ENCODE assay signal across 18 cellular contexts in genomic region chr14:69620981-69621380, GRCh38. TPM values are rescaled to one million over a fixed set of nuclear protein-coding genes. Genes with fewer than 3 reads are reported as not detected.
A peak's percentile ranks its signal among the peaks of the same experiment; 100 is the strongest.
DNase-seq lines count a peak whose midpoint lies in the region; ATAC-seq and TF ChIP-seq lines count a peak whose summit lies in the region.
"Had no signal": no experiment of that assay in that cellular context is flagged by ENCODE, and none has a peak within 500 bp of the region (broad histone marks: within the 10 kb centered on the region; RNA-seq: fewer than 3 reads in every experiment).

No MANE protein-coding gene starts in this region.

- H3K4ac ChIP-seq in trophoblast cell (ENCODE audit: low read depth, low read length) = no peak overlapping the region

- no peak for TF ChIP-seq POLR2A in body of pancreas (IDR thresholded peaks at IDR 0.05)

- H3K27me3 Mint-ChIP-seq in T-helper 2 cell treated with Interferon-gamma antibody and Interleukin-4, amounts not matched to agents 5 μg/mL and 100 μg/mL, for 36 hours (ENCODE audit: low read depth) = no peaks in the 10 kb centered on the region
- H3K27me3 Mint-ChIP-seq in IgD-negative memory B cell (no peaks in the 10 kb centered on the region), nephron (ENCODE audit: low read depth) (no peaks in the 10 kb centered on the region)

- H3K4me1 ChIP-seq in body of pancreas (peaks cover 89% of the 10 kb centered on the region), trophoblast cell (ENCODE audit: control insufficient read depth in 1 of 2, insufficient read depth in 2 of 2, low read length in 2 of 2) (peaks cover 7 to 9% of the 10 kb centered on the region in 2 experiments)

- H3K79me1 ChIP-seq in trophoblast cell (ENCODE audit: low read length) = peaks cover 2% of the 10 kb centered on the region

- no peak for TF ChIP-seq CTCF in body of pancreas (IDR thresholded peaks at IDR 0.05)
- no peak for TF ChIP-seq CTCF in nephron (IDR thresholded peaks at IDR 0.05; ENCODE audit: unreplicated experiment in 3 of 3)

- H3K36me3 Mint-ChIP-seq in T-helper 2 cell treated with Interferon-gamma antibody and Interleukin-4, amounts not matched to agents 5 μg/mL and 100 μg/mL, for 36 hours (ENCODE audit: low read depth) = peaks cover 27% of the 10 kb centered on the region
- H3K36me3 Mint-ChIP-seq in IgD-negative memory B cell (peaks cover 4% of the 10 kb centered on the region), nephron (ENCODE audit: low read depth) (no peaks in the 10 kb centered on the region)

- H2AK5ac ChIP-seq in trophoblast cell (ENCODE audit: low read length) = no peak overlapping the region

- DNase-seq in T-helper 2 cell treated with Interferon-gamma antibody and Interleukin-4, amounts not matched to agents 5 μg/mL and 100 μg/mL, for 36 hours (ENCODE audit: low spot score) = no peak
- DNase-seq in T-helper 2 cell (no peak), body of pancreas (no peak), DMS79 (lab: John Stamatoyannopoulos, UW) (no peak), trophoblast cell (no peak)
- DNase-seq: activated CD8-positive, alpha-beta memory T cell treated with anti-CD3 and anti-CD28 coated beads, Interleukin-2, amount 50 U/mL, for 4 hours; dorsolateral prefrontal cortex; left cardiac atrium; NCI-H446; SK-N-SH had no signal

- peaks cover 0 to 3% (median 0%) of the 10 kb centered on the region in 3 donors for H3K9me3 ChIP-seq in body of pancreas
- no peaks in the 10 kb centered on the region for H3K9me3 ChIP-seq in trophoblast cell (ENCODE audit: insufficient read depth, low read depth, low read length)
- H3K9me3 ChIP-seq: ascending aorta, SK-N-SH had no signal

- H3K27me3 ChIP-seq in body of pancreas = no peaks in the 10 kb centered on the region
- no peaks in the 10 kb centered on the region for H3K27me3 ChIP-seq in trophoblast cell (ENCODE audit: insufficient read depth, low read length)
- H3K27me3 ChIP-seq: ascending aorta, dorsolateral prefrontal cortex, hepatocyte had no signal

- H2BK5ac ChIP-seq in trophoblast cell (ENCODE audit: low read depth, low read length, poor library complexity) = no peak overlapping the region

- no peak overlapping the region for H4K91ac ChIP-seq in trophoblast cell (ENCODE audit: low read depth, low read length)

- no peak overlapping the region for H2AFZ ChIP-seq in trophoblast cell (ENCODE audit: insufficient read depth, low read length, poor library complexity)
- H2AFZ ChIP-seq: hepatocyte had no signal

- no peak overlapping the region for H3K18ac ChIP-seq in trophoblast cell (ENCODE audit: low read length)

- no peak overlapping the region for H2BK120ac ChIP-seq in trophoblast cell (ENCODE audit: insufficient read depth, low read length, poor library complexity)

- no peak overlapping the region for H2BK12ac ChIP-seq in trophoblast cell (ENCODE audit: low read length)

- H3K79me2 ChIP-seq in trophoblast cell (ENCODE audit: control insufficient read depth, insufficient read depth, low read length, poor library complexity) = no peaks in the 10 kb centered on the region

- H3K4me3 ChIP-seq in body of pancreas (no peak overlapping the region), trophoblast cell (ENCODE audit: low read depth, low read length) (no peak overlapping the region)
- H3K4me3 ChIP-seq: ascending aorta, hepatocyte had no signal

- no peak overlapping the region for H3K14ac ChIP-seq in trophoblast cell (ENCODE audit: low read length)

- H3K27ac ChIP-seq in body of pancreas (peak overlapping the region in 3 of 4 donors; percentile 46 to 78 (median 70)), trophoblast cell (ENCODE audit: low read depth, low read length) (no peak overlapping the region)
- H3K27ac ChIP-seq: hepatocyte had no signal

- WGBS in body of pancreas, 2 donors = 68 to 73% methylated on average over 2 of the region's 2 CpGs
- no CpG with 5 or more reads among the region's 2 CpGs for WGBS in trophoblast cell (ENCODE audit: extremely low coverage, insufficient coverage, insufficient read length)

- H4K8ac ChIP-seq in trophoblast cell (ENCODE audit: low read depth, low read length) = no peak overlapping the region

- H3K4me3 Mint-ChIP-seq in T-helper 2 cell treated with Interferon-gamma antibody and Interleukin-4, amounts not matched to agents 5 μg/mL and 100 μg/mL, for 36 hours = peak overlapping the region; percentile 65
- H3K4me3 Mint-ChIP-seq in IgD-negative memory B cell (peak overlapping the region in 2 of 4 donors; percentile 56 to 72), nephron (no peak overlapping the region)

- no peak overlapping the region for H3K4me2 ChIP-seq in trophoblast cell (ENCODE audit: low read length)
- H3K4me2 ChIP-seq: hepatocyte, SK-N-SH had no signal

- H4K12ac ChIP-seq in trophoblast cell (ENCODE audit: low read depth, low read length) = no peak overlapping the region

- H3K9ac ChIP-seq in trophoblast cell (ENCODE audit: low read length) = no peak overlapping the region
- H3K9ac ChIP-seq: SK-N-SH had no signal

- H3K4me1 Mint-ChIP-seq in T-helper 2 cell treated with Interferon-gamma antibody and Interleukin-4, amounts not matched to agents 5 μg/mL and 100 μg/mL, for 36 hours (ENCODE audit: low read depth) = peaks cover 84% of the 10 kb centered on the region
- H3K4me1 Mint-ChIP-seq in IgD-negative memory B cell (peaks cover 61 to 86% (median 79%) of the 10 kb centered on the region in 3 donors), nephron (peaks cover 66% of the 10 kb centered on the region)

- ATAC-seq in body of pancreas (peak; percentile 73), GM19452 (IDR thresholded peaks at IDR 0.05; ENCODE audit: unreplicated experiment) (no peak)
- ATAC-seq: HCT116, left cardiac atrium had no signal

- peak overlapping the region; percentile 80 for H3K27ac Mint-ChIP-seq in T-helper 2 cell treated with Interferon-gamma antibody and Interleukin-4, amounts not matched to agents 5 μg/mL and 100 μg/mL, for 36 hours
- H3K27ac Mint-ChIP-seq in IgD-negative memory B cell (peak overlapping the region; percentile 51 to 90 (median 88)), nephron (peak overlapping the region; percentile 1 to 67 (median 5))

- no peaks in the 10 kb centered on the region for H3K9me3 Mint-ChIP-seq in T-helper 2 cell treated with Interferon-gamma antibody and Interleukin-4, amounts not matched to agents 5 μg/mL and 100 μg/mL, for 36 hours
- H3K9me3 Mint-ChIP-seq in IgD-negative memory B cell (no peaks in the 10 kb centered on the region), nephron (no peaks in the 10 kb centered on the region)

- intact Hi-C loops in body of pancreas (cut with DNase I) = no loop called here

- no peak overlapping the region for H3K23ac ChIP-seq in trophoblast cell (ENCODE audit: low read length)

- H3K36me3 ChIP-seq in body of pancreas (replicated peaks in 1 of 2; ENCODE audit: insufficient read depth in 1 of 2, low read depth in 2 of 2) (no peaks in the 10 kb centered on the region), trophoblast cell (ENCODE audit: control insufficient read depth in 1 of 2, insufficient read depth in 2 of 2, low read length in 2 of 2) (no peaks in the 10 kb centered on the region)
- H3K36me3 ChIP-seq: ascending aorta had no signal

RNA-seq across cellular contexts. Expression of gene SUSD6, which starts 9.6 kb away (rescaled TPM):
- 14.3 TPM for polyA plus RNA-seq in IgD-negative memory B cell
- total RNA-seq in body of pancreas = 10 to 100 TPM; 24.6 to 25.1 TPM
- polyA plus RNA-seq in trophoblast cell (2013) = 5.4 and 5.5 TPM in 2 replicates

RNA-seq across cellular contexts. Expression of gene CCDC177, which starts 46.3 kb away (rescaled TPM):
- polyA plus RNA-seq in IgD-negative memory B cell = not detected
- not detected for total RNA-seq in body of pancreas
- polyA plus RNA-seq in trophoblast cell (2013) = 0.01 TPM in 1 of 2 replicates, not detected in the other
- total RNA-seq: A172, ascending aorta, left cardiac atrium, LHCN-M2 had no signal
- polyA plus RNA-seq: hepatocyte, SK-N-SH had no signal

Comparison
In these comparisons a context has a peak if more than half of its experiments do, and no peak if none do; other contexts are left out.
1. H3K27ac Mint-ChIP-seq: peak in every context shown above with its lines; median percentile 88 in IgD-negative memory B cell; 80 in T-helper 2 cell treated with Interferon-gamma antibody and Interleukin-4, amounts not matched to agents 5 μg/mL and 100 μg/mL, for 36 hours; 5 in nephron.